8 cellular contexts compared by ENCODE assay signal in the genomic region with DNA sequence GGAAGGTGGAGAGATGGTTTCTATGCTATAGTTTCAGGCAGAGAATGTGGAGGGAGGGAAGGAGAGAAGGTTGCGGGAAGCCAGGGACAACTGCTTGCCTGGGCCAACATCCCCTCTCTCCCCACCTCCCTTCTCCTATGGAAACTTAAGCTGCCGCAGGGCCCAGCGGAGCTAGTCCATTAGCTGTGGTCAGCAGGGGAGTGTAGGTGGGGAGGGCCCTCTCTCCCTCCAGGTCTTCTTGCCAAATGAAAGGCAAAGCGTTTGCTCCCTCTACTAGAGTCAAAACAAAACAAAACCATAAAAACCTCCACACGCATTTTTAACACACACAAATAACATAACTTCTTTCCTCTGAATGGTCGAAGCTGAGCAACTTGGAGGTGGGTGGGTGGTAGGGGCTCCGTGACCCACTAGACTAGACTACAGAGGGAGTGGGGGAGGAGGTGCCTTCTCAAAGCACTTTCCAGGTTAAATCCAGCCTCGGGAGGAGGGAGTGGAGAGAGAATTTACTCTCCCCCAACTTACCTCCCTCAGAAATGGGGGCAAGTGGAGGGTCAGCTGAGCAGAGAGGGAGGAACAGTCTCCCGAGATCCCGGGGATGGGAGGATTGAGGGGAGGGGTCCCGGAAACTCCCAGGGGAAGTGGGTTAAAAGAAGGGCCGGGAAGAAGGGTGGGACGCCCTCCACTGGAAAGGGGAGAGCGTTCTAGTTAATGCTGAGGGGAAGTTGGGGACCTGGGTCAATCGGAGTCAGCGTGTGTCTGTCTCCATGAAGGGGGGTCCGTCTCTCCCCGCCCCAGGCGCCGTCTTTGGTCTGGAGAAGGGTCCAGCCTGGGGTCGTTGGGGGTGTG. TPM values are rescaled to one million over a fixed set of nuclear protein-coding genes. Genes with fewer than 3 reads are reported as not detected.
A peak's percentile ranks its signal among the peaks of the same experiment; 100 is the strongest.
DNase-seq lines count a peak whose midpoint lies in the region; ATAC-seq and TF ChIP-seq lines count a peak whose summit lies in the region.

No MANE protein-coding gene starts in this region.

- H3K27me3 ChIP-seq in SJCRH30 = no peaks in the 10 kb centered on the region; the same call in 1 of the 2 replicates
- H3K27me3 ChIP-seq in prostate gland (replicated peaks; ENCODE audit: insufficient read depth) = no peaks in the 10 kb centered on the region

- H3K4me1 ChIP-seq in SJCRH30 (peaks cover 4% of the 10 kb centered on the region; the same call in 1 of the 2 replicates), prostate gland (replicated peaks) (peaks cover 2% of the 10 kb centered on the region)

- ATAC-seq in GM18868 (IDR thresholded peaks at IDR 0.05; ENCODE audit: unreplicated experiment) = no peak

- intact Hi-C loops in prostate gland (cut with DNase I) = no loop called here

- no peak overlapping the region for H3K27ac ChIP-seq in SJCRH30
- peak overlapping the region; percentile 86 to 88 for H3K27ac ChIP-seq in prostate gland

- H3K36me3 ChIP-seq in SJCRH30 = no peaks in the 10 kb centered on the region
- H3K36me3 ChIP-seq in prostate gland = no peaks in the 10 kb centered on the region

- no peak for TF ChIP-seq CTCF in prostate gland (IDR thresholded peaks at IDR 0.05)

- in situ Hi-C loops in G401 (cut with HindIII; ENCODE audit: low sequenced_read_pairs) = no loop called here

- H3K9me3 ChIP-seq in SJCRH30 (replicated peaks) (no peaks in the 10 kb centered on the region), prostate gland (no peaks in the 10 kb centered on the region)

- WGBS in prostate gland = 20% methylated on average over 21 of the region's 21 CpGs

- H3K4me3 ChIP-seq in SJCRH30 (peak overlapping the region; percentile 67), prostate gland (peak overlapping the region; percentile 72 to 76)

- no peak for TF ChIP-seq POLR2A in prostate gland (IDR thresholded peaks at IDR 0.05)

- DNase-seq in G401 (ENCODE audit: low spot score) (peak; percentile 41), SJCRH30 (peak in 1 of 2 experiments; percentile 42), fibroblast of peridontal ligament (ENCODE audit: extremely low read depth) (peak; percentile 32), prostate gland (ENCODE audit: low spot score) (no peak), SKM-1 treated with dmso at 0.1 percent for 144 hours (lab: John Stamatoyannopoulos, UW; ENCODE audit: unreplicated experiment) (no peak)
- DNase-seq in activated CD4-positive, CD25-positive, alpha-beta regulatory T cell (lab: John Stamatoyannopoulos, UW) = no peak
- DNase-seq in activated CD8-positive, alpha-beta memory T cell treated with anti-CD3 and anti-CD28 coated beads, Interleukin-2, amount 50 U/mL, for 48 hours = no peak

RNA-seq across cellular contexts. Expression of a gene that starts 4.6 kb away (rescaled TPM):
- total RNA-seq in G401 (2014; rRNA removed; shearing (Covaris generic)) = 2.9 and 17.2 TPM in 2 replicates
- 9.7 and 11.9 TPM in 2 replicates for total RNA-seq in SJCRH30 (2014; rRNA removed; shearing (Covaris generic))
- 10 to 100 TPM in 1 of 2 donors, 1 to 10 TPM in 1; 4.6 to 21.8 TPM for total RNA-seq in prostate gland

RNA-seq across cellular contexts. Expression of a gene that starts 24.8 kb away (rescaled TPM):
- 23.1 and 29.8 TPM in 2 replicates for total RNA-seq in G401 (2014; rRNA removed; shearing (Covaris generic))
- 16.1 and 18.7 TPM in 2 replicates for total RNA-seq in SJCRH30 (2014; rRNA removed; shearing (Covaris generic))
- 10 to 100 TPM; 35.3 to 73.5 TPM for total RNA-seq in prostate gland

RNA-seq across cellular contexts. Expression of a gene that starts 38.3 kb away (rescaled TPM):
- total RNA-seq in G401 (2014; rRNA removed; shearing (Covaris generic)) = 73.4 and 87.1 TPM in 2 replicates
- 153 and 167 TPM in 2 replicates for total RNA-seq in SJCRH30 (2014; rRNA removed; shearing (Covaris generic))
- 10 to 100 TPM; 71.0 to 87.2 TPM for total RNA-seq in prostate gland

RNA-seq across cellular contexts. Expression of a gene that starts 52.0 kb away (rescaled TPM):
- 0.88 and 1.9 TPM in 2 replicates for total RNA-seq in G401 (2014; rRNA removed; shearing (Covaris generic))
- total RNA-seq in SJCRH30 (2014; rRNA removed; shearing (Covaris generic)) = 0.10 and 0.43 TPM in 2 replicates
- 1 to 10 TPM in 1 of 2 donors, under 1 TPM in 1; 0.41 to 1.6 TPM for total RNA-seq in prostate gland

Comparison
In these comparisons a context has a peak if more than half of its experiments do, and no peak if none do; other contexts are left out.
1. DNase-seq: peak in G401 (single experiment) and fibroblast of peridontal ligament (single experiment); none in prostate gland (single experiment), activated CD4-positive, CD25-positive, alpha-beta regulatory T cell (0 of 4), SKM-1 treated with dmso at 0.1 percent for 144 hours (single experiment) and activated CD8-positive, alpha-beta memory T cell treated with anti-CD3 and anti-CD28 coated beads, Interleukin-2, amount 50 U/mL, for 48 hours (single experiment).